ENCODE assay signal across 16 cellular contexts in genomic region chr15:62758952-62759349, GRCh38.
DNase-seq lines count a peak whose midpoint lies in the region; ATAC-seq and TF ChIP-seq lines count a peak whose summit lies in the region.
"Had no signal": no experiment of that assay in that cellular context is flagged by ENCODE, and none has a peak within 500 bp of the region (broad histone marks: within the 10 kb centered on the region; RNA-seq: fewer than 3 reads in every experiment).

No MANE protein-coding gene starts in this region.

- H3K27ac ChIP-seq in esophagus muscularis mucosa (replicated peaks in 1 of 4): peak overlapping the region; percentile 77 to 83 (median 80)
- H3K27ac ChIP-seq in neural progenitor cell: no peak overlapping the region
- H3K27ac ChIP-seq in upper lobe of right lung: peak overlapping the region; percentile 32
- H3K27ac ChIP-seq: C4-2B, colonic mucosa, WERI-Rb-1 had no signal

- no peak for TF ChIP-seq CTCF in WTC11 (IDR thresholded peaks at IDR 0.05)
- no peak for TF ChIP-seq CTCF in esophagus muscularis mucosa (IDR thresholded peaks at IDR 0.05)
- TF ChIP-seq CTCF in neural progenitor cell (IDR thresholded peaks at IDR 0.05): no peak
- no peak for TF ChIP-seq CTCF in upper lobe of right lung (IDR thresholded peaks at IDR 0.05)

- no peaks in the 10 kb centered on the region for H3K79me2 ChIP-seq in neural progenitor cell (ENCODE audit: low read depth)

- TF ChIP-seq EP300 in esophagus muscularis mucosa (IDR thresholded peaks at IDR 0.05): no peak

- peaks cover 20% of the 10 kb centered on the region for H3K36me3 Mint-ChIP-seq in WTC11
- peaks cover 28% of the 10 kb centered on the region for H3K36me3 Mint-ChIP-seq in neural progenitor cell
- H3K36me3 Mint-ChIP-seq in activated naive CD4-positive, alpha-beta T cell treated with anti-CD3 and anti-CD28 coated beads for 36 hours (ENCODE audit: low read depth): no peaks in the 10 kb centered on the region
- H3K36me3 Mint-ChIP-seq: activated naive CD8-positive, alpha-beta T cell; memory B cell had no signal

- no peak overlapping the region for H3K9ac ChIP-seq in neural progenitor cell

- peak overlapping the region; percentile 54 for H3K4me2 ChIP-seq in neural progenitor cell

- intact Hi-C loops in esophagus muscularis mucosa (cut with DNase I) (no loop called here), upper lobe of right lung (cut with DNase I) (no loop called here)
- intact Hi-C loops in activated naive CD4-positive, alpha-beta T cell treated with anti-CD3 and anti-CD28 coated beads for 36 hours (cut with micrococcal nuclease): no loop called here

- H3K27me3 ChIP-seq in esophagus muscularis mucosa (no peaks in the 10 kb centered on the region), neural progenitor cell (peaks cover 25% of the 10 kb centered on the region), upper lobe of right lung (no peaks in the 10 kb centered on the region)
- H3K27me3 ChIP-seq: colonic mucosa had no signal

- POLR2A ChIA-PET in WTC11 (lab: Charles Lee): no interaction called here

- 74% methylated on average over 4 of the region's 4 CpGs for WGBS in esophagus muscularis mucosa

- H3K27me3 Mint-ChIP-seq in WTC11 (ENCODE audit: low read depth) (no peaks in the 10 kb centered on the region), neural progenitor cell (ENCODE audit: insufficient read depth, low read depth) (peaks cover 2% of the 10 kb centered on the region)
- H3K27me3 Mint-ChIP-seq in activated naive CD4-positive, alpha-beta T cell treated with anti-CD3 and anti-CD28 coated beads for 36 hours (ENCODE audit: low read depth): no peaks in the 10 kb centered on the region
- H3K27me3 Mint-ChIP-seq: activated naive CD8-positive, alpha-beta T cell; type B pancreatic cell had no signal

- H3K36me3 ChIP-seq in esophagus muscularis mucosa: peaks cover 0 to 50% (median 26%) of the 10 kb centered on the region in 4 donors
- H3K36me3 ChIP-seq in neural progenitor cell: no peaks in the 10 kb centered on the region
- H3K36me3 ChIP-seq in upper lobe of right lung: no peaks in the 10 kb centered on the region

- CTCF ChIA-PET in WTC11 (lab: Charles Lee): interaction anchor here (2.5 to 5.1 kb wide), 2 partner anchors 17 to 289 kb away, joined by 9 to 37 read pairs; no protein-coding TSS in a partner anchor
- CTCF ChIA-PET in activated naive CD4-positive, alpha-beta T cell treated with anti-CD3 and anti-CD28 coated beads for 36 hours (lab: Charles Lee): no interaction called here

- H3K4me3 Mint-ChIP-seq in WTC11 (no peak overlapping the region), neural progenitor cell (no peak overlapping the region)
- H3K4me3 Mint-ChIP-seq in activated naive CD4-positive, alpha-beta T cell treated with anti-CD3 and anti-CD28 coated beads for 36 hours: no peak overlapping the region
- H3K4me3 Mint-ChIP-seq: activated naive CD8-positive, alpha-beta T cell; memory B cell; type B pancreatic cell had no signal

- H3K27ac Mint-ChIP-seq in WTC11 (peak overlapping the region; percentile 89), neural progenitor cell (peak overlapping the region; percentile 91)
- no peak overlapping the region for H3K27ac Mint-ChIP-seq in activated naive CD4-positive, alpha-beta T cell treated with anti-CD3 and anti-CD28 coated beads for 36 hours
- H3K27ac Mint-ChIP-seq: activated naive CD8-positive, alpha-beta T cell; memory B cell; type B pancreatic cell had no signal

- H3K9me3 Mint-ChIP-seq in WTC11 (no peaks in the 10 kb centered on the region), neural progenitor cell (no peaks in the 10 kb centered on the region)
- H3K9me3 Mint-ChIP-seq in activated naive CD4-positive, alpha-beta T cell treated with anti-CD3 and anti-CD28 coated beads for 36 hours: no peaks in the 10 kb centered on the region
- H3K9me3 Mint-ChIP-seq: memory B cell, type B pancreatic cell had no signal

- DNase-seq in WTC11 (ENCODE audit: low spot score) (no peak), esophagus muscularis mucosa (ENCODE audit: extremely low spot score) (no peak), neural progenitor cell (ENCODE audit: low spot score) (no peak), upper lobe of right lung (no peak), NCI-H2171 treated with DMSO at 0.1 percent for 48 hours (lab: John Stamatoyannopoulos, UW) (no peak), ureter (ENCODE audit: low spot score) (no peak)
- DNase-seq in activated naive CD4-positive, alpha-beta T cell treated with anti-CD3 and anti-CD28 coated beads for 36 hours: no peak
- DNase-seq: activated CD8-positive, alpha-beta memory T cell treated with anti-CD3 and anti-CD28 coated beads, Interleukin-2, amount 50 U/mL, for 4 hours; colonic mucosa; NCI-H2227 treated with DMSO at 0.1 percent for 48 hours; WERI-Rb-1 had no signal

- no peak overlapping the region for H2AFZ ChIP-seq in neural progenitor cell (replicated peaks)

- TF ChIP-seq POLR2A in esophagus muscularis mucosa (IDR thresholded peaks at IDR 0.05; ENCODE audit: low read depth): no peak

- ATAC-seq in WTC11 (no peak), upper lobe of right lung (no peak)
- ATAC-seq: GM12878 had no signal

- peaks cover 28% of the 10 kb centered on the region for H3F3A ChIP-seq in neural progenitor cell (ENCODE audit: low read depth)

- H3K4me1 Mint-ChIP-seq in WTC11 (peaks cover 47% of the 10 kb centered on the region), neural progenitor cell (peaks cover 51% of the 10 kb centered on the region)
- H3K4me1 Mint-ChIP-seq in activated naive CD4-positive, alpha-beta T cell treated with anti-CD3 and anti-CD28 coated beads for 36 hours (ENCODE audit: low read depth): no peaks in the 10 kb centered on the region
- H3K4me1 Mint-ChIP-seq: memory B cell had no signal

- H3K9me3 ChIP-seq in esophagus muscularis mucosa: no peaks in the 10 kb centered on the region
- H3K9me3 ChIP-seq in neural progenitor cell (ENCODE audit: low read depth): no peaks in the 10 kb centered on the region
- no peaks in the 10 kb centered on the region for H3K9me3 ChIP-seq in upper lobe of right lung
- H3K9me3 ChIP-seq: colonic mucosa had no signal

- peaks cover 27% of the 10 kb centered on the region for H4K20me1 ChIP-seq in neural progenitor cell (ENCODE audit: low read depth)

- H3K4me3 ChIP-seq in esophagus muscularis mucosa (peak overlapping the region in 1 of 4 donors; percentile 24), neural progenitor cell (no peak overlapping the region), upper lobe of right lung (no peak overlapping the region)
- H3K4me3 ChIP-seq: colonic mucosa, GM12878 had no signal

- H3K4me1 ChIP-seq in esophagus muscularis mucosa (peaks cover 15 to 39% (median 36%) of the 10 kb centered on the region in 4 donors), neural progenitor cell (peaks cover 31% of the 10 kb centered on the region), upper lobe of right lung (peaks cover 18% of the 10 kb centered on the region)
- H3K4me1 ChIP-seq: colonic mucosa had no signal

TF ChIP-seq in WTC11, 78 proteins besides CTCF, POLR2A, EP300 and RAD21 (continues in another document):
- TF ChIP-seq MYBL2 (CRISPR knock-in tag; IDR thresholded peaks at IDR 0.05) (no peak), RORB (CRISPR knock-in tag; IDR thresholded peaks at IDR 0.05) (no peak), HMGXB4 (CRISPR knock-in tag; IDR thresholded peaks at IDR 0.05) (no peak), SMAD3 (CRISPR knock-in tag; IDR thresholded peaks at IDR 0.05; ENCODE audit: borderline replicate concordance) (no peak), KAT7 (CRISPR knock-in tag; IDR thresholded peaks at IDR 0.05; ENCODE audit: borderline replicate concordance) (no peak), NR2C2 (CRISPR knock-in tag; IDR thresholded peaks at IDR 0.05) (no peak)
- TF ChIP-seq, protein P1, sequence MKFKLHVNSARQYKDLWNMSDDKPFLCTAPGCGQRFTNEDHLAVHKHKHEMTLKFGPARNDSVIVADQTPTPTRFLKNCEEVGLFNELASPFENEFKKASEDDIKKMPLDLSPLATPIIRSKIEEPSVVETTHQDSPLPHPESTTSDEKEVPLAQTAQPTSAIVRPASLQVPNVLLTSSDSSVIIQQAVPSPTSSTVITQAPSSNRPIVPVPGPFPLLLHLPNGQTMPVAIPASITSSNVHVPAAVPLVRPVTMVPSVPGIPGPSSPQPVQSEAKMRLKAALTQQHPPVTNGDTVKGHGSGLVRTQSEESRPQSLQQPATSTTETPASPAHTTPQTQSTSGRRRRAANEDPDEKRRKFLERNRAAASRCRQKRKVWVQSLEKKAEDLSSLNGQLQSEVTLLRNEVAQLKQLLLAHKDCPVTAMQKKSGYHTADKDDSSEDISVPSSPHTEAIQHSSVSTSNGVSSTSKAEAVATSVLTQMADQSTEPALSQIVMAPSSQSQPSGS (CRISPR knock-in tag; IDR thresholded peaks at IDR 0.05; ENCODE audit: borderline replicate concordance, low read depth): no peak
